ENCODE assay signal across 30 cellular contexts in genomic region chr10:78072504-78072903, GRCh38.
"Had no signal": no experiment of that assay in that cellular context is flagged by ENCODE, and none has a peak within 500 bp of the region (broad histone marks: within the 10 kb centered on the region; RNA-seq: fewer than 3 reads in every experiment).

No MANE protein-coding gene starts in this region.

- H3K36me3 Mint-ChIP-seq: natural killer cell, neural progenitor cell had no signal

- H3K79me2 ChIP-seq: parathyroid adenoma had no signal

- H3K4me3 ChIP-seq: neural progenitor cell, ovary, psoas muscle, skin epidermis, smooth muscle cell, spleen, stomach, thoracic aorta, thyroid gland, tibial nerve, upper lobe of left lung, vagina had no signal

- H3K27ac ChIP-seq: neural progenitor cell, ovary, parathyroid adenoma, psoas muscle, skin epidermis, stomach, thoracic aorta, thyroid gland, tibial nerve, upper lobe of left lung, vagina had no signal

- H3K36me3 ChIP-seq: neural progenitor cell, ovary, spleen, stomach, thoracic aorta, thyroid gland, tibial nerve, upper lobe of left lung, vagina had no signal

- H3K4me3 Mint-ChIP-seq: naive B cell; natural killer cell; nephron; neural progenitor cell; stimulated activated memory B cell treated with anti-CD40 and anti-IgM and Interleukin-4, amounts not matched to agents 10 μg/mL and 1 μg/mL and 100 μg/mL, for 72 hours had no signal

- H3K4me2 ChIP-seq: neural progenitor cell, smooth muscle cell had no signal

- DNase-seq: naive B cell; natural killer cell; occipital lobe; psoas muscle; right cardiac atrium; spleen; stimulated activated CD4-positive, alpha-beta T cell treated with anti-CD3 and anti-CD28 coated beads, Interleukin-12 subunit alpha, Interleukin-12 subunit beta, amount 100 ng/mL, for 4 hours; stimulated activated CD4-positive, alpha-beta T cell treated with anti-CD3 and anti-CD28 coated beads, Interleukin-1b, Interleukin-23, amount 100 ng/mL, for 48 hours; stimulated activated CD4-positive, alpha-beta T cell treated with anti-CD3 and anti-CD28 coated beads, Interleukin-4, amount 100 ng/mL, for 1 hour; stimulated activated CD4-positive, alpha-beta T cell treated with anti-CD3 and anti-CD28 coated beads, Interleukin-4, amount 100 ng/mL, for 4 hours; stimulated activated CD8-positive, alpha-beta memory T cell treated with anti-CD3 and anti-CD28 coated beads, Interleukin-4, amount 100 ng/mL, for 48 hours; stimulated activated naive CD4-positive, alpha-beta T cell; stimulated activated naive CD8-positive, alpha-beta T cell treated with anti-CD3 and anti-CD28 coated beads, Interleukin-15, Interleukin-2, amounts not matched to agents 100 U/mL and 50 U/mL, for 24 hours; stomach; thyroid gland; trophoblast cell; upper lobe of left lung had no signal

- H3K9ac ChIP-seq: neural progenitor cell, parathyroid adenoma had no signal

- FAIRE-seq: urothelium cell line had no signal

- H3K4me1 ChIP-seq: neural progenitor cell, parathyroid adenoma, psoas muscle, stomach, thyroid gland, tibial nerve, upper lobe of left lung, vagina had no signal

- H3K9me3 ChIP-seq: ovary, psoas muscle, thoracic aorta, thyroid gland, upper lobe of left lung, vagina had no signal

- H3K27me3 Mint-ChIP-seq: naive B cell, progenitor cell of endocrine pancreas had no signal

- H2AFZ ChIP-seq: neural progenitor cell, parathyroid adenoma had no signal

- H3K27ac Mint-ChIP-seq: natural killer cell; nephron; neural progenitor cell; stimulated activated memory B cell treated with anti-CD40 and anti-IgM and Interleukin-4, amounts not matched to agents 10 μg/mL and 1 μg/mL and 100 μg/mL, for 72 hours had no signal

- H3K27me3 ChIP-seq: neural progenitor cell, ovary, spleen, stomach, thyroid gland, tibial nerve, upper lobe of left lung, vagina had no signal

- H3K4me1 Mint-ChIP-seq: naive B cell; natural killer cell; nephron; neural progenitor cell; stimulated activated memory B cell treated with anti-CD40 and anti-IgM and Interleukin-4, amounts not matched to agents 10 μg/mL and 1 μg/mL and 100 μg/mL, for 72 hours had no signal

- ATAC-seq: natural killer cell; psoas muscle; sciatic nerve; stimulated activated memory B cell treated with anti-CD40 and anti-IgM and Interleukin-4, amounts not matched to agents 10 μg/mL and 1 μg/mL and 100 μg/mL, for 72 hours; stimulated activated naive CD8-positive, alpha-beta T cell treated with anti-CD3 and anti-CD28 coated beads, Interleukin-15, Interleukin-2, amounts not matched to agents 100 U/mL and 50 U/mL, for 24 hours had no signal
